Comparison of ENCODE assay signal across 25 cellular contexts in genomic region chr2:120776649-120777048, GRCh38. TPM values are rescaled to one million over a fixed set of nuclear protein-coding genes. Genes with fewer than 3 reads are reported as not detected.
DNase-seq lines count a peak whose midpoint lies in the region; ATAC-seq, FAIRE-seq and TF ChIP-seq lines count a peak whose summit lies in the region.
"Had no signal": no experiment of that assay in that cellular context is flagged by ENCODE, and none has a peak within 500 bp of the region (broad histone marks: within the 10 kb centered on the region; RNA-seq: fewer than 3 reads in every experiment).

No MANE protein-coding gene starts in this region.

- H3K9me3 ChIP-seq in right atrium auricular region: no peaks in the 10 kb centered on the region
- H3K9me3 ChIP-seq in kidney (ENCODE audit: control insufficient read depth in 1 of 2, low read length in 2 of 2): no peaks in the 10 kb centered on the region
- H3K9me3 ChIP-seq: SJCRH30 had no signal

- no peaks in the 10 kb centered on the region for H3K36me3 ChIP-seq in right atrium auricular region
- H3K36me3 ChIP-seq in kidney (ENCODE audit: control insufficient read depth in 1 of 2, insufficient read depth in 2 of 2, low read length in 2 of 2): no peaks in the 10 kb centered on the region
- H3K36me3 ChIP-seq: SJCRH30 had no signal

- CTCF ChIA-PET in activated naive CD4-positive, alpha-beta T cell treated with anti-CD3 and anti-CD28 coated beads, Interleukin-2, amount 10 ng/mL, durations not matched to agents 7 days and 5 days (lab: Charles Lee): no interaction called here

- H3K4me3 Mint-ChIP-seq in chondrocyte (ENCODE audit: unreplicated experiment): no peak overlapping the region
- H3K4me3 Mint-ChIP-seq in activated naive CD4-positive, alpha-beta T cell treated with anti-CD3 and anti-CD28 coated beads, Interleukin-2, amount 10 ng/mL, durations not matched to agents 7 days and 5 days: no peak overlapping the region
- H3K4me3 Mint-ChIP-seq: CD8-positive, alpha-beta T cell had no signal

- FAIRE-seq in kidney (lab: Jason Lieb, UNC): no peak
- FAIRE-seq: G401.6, GM12892, GM18507, H54 had no signal

- ATAC-seq in Right ventricle myocardium superior (ENCODE audit: poor library complexity) (no peak), HG02798 (IDR thresholded peaks at IDR 0.05; ENCODE audit: poor library complexity, unreplicated experiment) (no peak)
- no peak for ATAC-seq in stimulated activated naive CD8-positive, alpha-beta T cell treated with anti-CD3 and anti-CD28 coated beads, Interleukin-15, Interleukin-2, amounts not matched to agents 100 U/mL and 50 U/mL, for 24 hours
- ATAC-seq: CD8-positive, alpha-beta T cell; Panc1 had no signal

- H3K27me3 ChIP-seq in right atrium auricular region: no peaks in the 10 kb centered on the region
- H3K27me3 ChIP-seq: SJCRH30 had no signal

- peaks cover 0 to 6% of the 10 kb centered on the region in 2 donors for H3K4me1 ChIP-seq in right atrium auricular region
- no peaks in the 10 kb centered on the region for H3K4me1 ChIP-seq in kidney (ENCODE audit: control insufficient read depth in 1 of 2, insufficient read depth in 1 of 2, low read depth in 1 of 2, low read length in 2 of 2)

- H3K4me3 ChIP-seq in right atrium auricular region: no peak overlapping the region
- no peak overlapping the region for H3K4me3 ChIP-seq in kidney (ENCODE audit: low read length in 2 of 2)
- H3K4me3 ChIP-seq: SJCRH30 had no signal

- TF ChIP-seq CTCF in right atrium auricular region (IDR thresholded peaks at IDR 0.05) (no peak), chondrocyte (IDR thresholded peaks at IDR 0.05) (no peak), kidney (IDR thresholded peaks at IDR 0.05; ENCODE audit: borderline replicate concordance, extremely low read depth, insufficient read depth) (no peak)

- H3K27ac Mint-ChIP-seq in chondrocyte (ENCODE audit: unreplicated experiment): no peak overlapping the region
- no peak overlapping the region for H3K27ac Mint-ChIP-seq in activated naive CD4-positive, alpha-beta T cell treated with anti-CD3 and anti-CD28 coated beads, Interleukin-2, amount 10 ng/mL, durations not matched to agents 7 days and 5 days
- H3K27ac Mint-ChIP-seq: CD8-positive, alpha-beta T cell had no signal

- intact Hi-C loops in Right ventricle myocardium superior (cut with DNase I): no loop called here
- intact Hi-C loops in kidney (cut with DNase I): no loop called here

- no peaks in the 10 kb centered on the region for H3K27me3 Mint-ChIP-seq in chondrocyte (ENCODE audit: low read depth)
- H3K27me3 Mint-ChIP-seq in activated naive CD4-positive, alpha-beta T cell treated with anti-CD3 and anti-CD28 coated beads, Interleukin-2, amount 10 ng/mL, durations not matched to agents 7 days and 5 days: no peaks in the 10 kb centered on the region

- no peaks in the 10 kb centered on the region for H3K36me3 Mint-ChIP-seq in chondrocyte (ENCODE audit: low read depth)
- H3K36me3 Mint-ChIP-seq in activated naive CD4-positive, alpha-beta T cell treated with anti-CD3 and anti-CD28 coated beads, Interleukin-2, amount 10 ng/mL, durations not matched to agents 7 days and 5 days: no peaks in the 10 kb centered on the region
- H3K36me3 Mint-ChIP-seq: CD8-positive, alpha-beta T cell had no signal

- H3K9ac ChIP-seq in kidney (ENCODE audit: low read length in 2 of 2): no peak overlapping the region

- no peaks in the 10 kb centered on the region for H3K9me3 Mint-ChIP-seq in chondrocyte (ENCODE audit: low read depth)
- no peaks in the 10 kb centered on the region for H3K9me3 Mint-ChIP-seq in activated naive CD4-positive, alpha-beta T cell treated with anti-CD3 and anti-CD28 coated beads, Interleukin-2, amount 10 ng/mL, durations not matched to agents 7 days and 5 days
- H3K9me3 Mint-ChIP-seq: CD8-positive, alpha-beta T cell had no signal

- H3K4me1 Mint-ChIP-seq in chondrocyte (ENCODE audit: low read depth): peaks cover 18% of the 10 kb centered on the region
- H3K4me1 Mint-ChIP-seq in activated naive CD4-positive, alpha-beta T cell treated with anti-CD3 and anti-CD28 coated beads, Interleukin-2, amount 10 ng/mL, durations not matched to agents 7 days and 5 days: no peaks in the 10 kb centered on the region

- peak; percentile 31 for DNase-seq in Right ventricle myocardium superior
- no peak for DNase-seq in right atrium auricular region (ENCODE audit: low spot score)
- DNase-seq in chondrocyte (ENCODE audit: low spot score): peak; percentile 79
- DNase-seq in kidney: peak; percentile 47
- DNase-seq in activated naive CD4-positive, alpha-beta T cell treated with anti-CD3 and anti-CD28 coated beads, Interleukin-2, amount 10 ng/mL, durations not matched to agents 7 days and 5 days: no peak
- no peak for DNase-seq in stimulated activated naive CD8-positive, alpha-beta T cell treated with anti-CD3 and anti-CD28 coated beads, Interleukin-15, Interleukin-2, amounts not matched to agents 100 U/mL and 50 U/mL, for 24 hours
- DNase-seq: 8988T; C1 segment of cervical spinal cord; CD8-positive, alpha-beta T cell; DMS153; KG1; NCI-H1092 treated with DMSO at 0.1 percent for 48 hours; NCI-H1436 treated with DMSO at 0.1 percent for 48 hours; NCI-H1930; NCI-H2227 treated with DMSO at 0.1 percent for 48 hours; NCI-H524; NCI-H774; NK-92 treated with Interleukin-12 subunit alpha and Interleukin-12 subunit beta, amount 100 ng/mL, for 24 hours; SJCRH30 had no signal

- H3K27ac ChIP-seq in right atrium auricular region (no peak overlapping the region), kidney (ENCODE audit: low read depth in 2 of 2, low read length in 2 of 2) (no peak overlapping the region)
- H3K27ac ChIP-seq: SJCRH30 had no signal

RNA-seq across cellular contexts. Expression of gene GLI2, which starts 41.0 kb away (rescaled TPM):
- 1.3 TPM for total RNA-seq in Right ventricle myocardium superior
- 1 to 10 TPM; 1.5 to 3.5 TPM for total RNA-seq in right atrium auricular region
- 31.1 to 37.0 TPM (median 36.0 TPM) in 3 replicates for total RNA-seq in chondrocyte
- total RNA-seq in kidney: 3.7 TPM
- 0.32 TPM for polyA plus RNA-seq in kidney (ENCODE audit: insufficient read depth, low read depth, low replicate concordance)
- total RNA-seq: CD8-positive, alpha-beta T cell had no signal

Comparison
In these comparisons a context has a peak if more than half of its experiments do, and no peak if none do; other contexts are left out.
1. DNase-seq: peak in Right ventricle myocardium superior (single experiment), chondrocyte (single experiment) and kidney (single experiment); none in right atrium auricular region (single experiment), activated naive CD4-positive, alpha-beta T cell treated with anti-CD3 and anti-CD28 coated beads, Interleukin-2, amount 10 ng/mL, durations not matched to agents 7 days and 5 days (single experiment) and stimulated activated naive CD8-positive, alpha-beta T cell treated with anti-CD3 and anti-CD28 coated beads, Interleukin-15, Interleukin-2, amounts not matched to agents 100 U/mL and 50 U/mL, for 24 hours (single experiment).